Comparison of ENCODE assay signal across 8 cellular contexts in the genomic region with DNA sequence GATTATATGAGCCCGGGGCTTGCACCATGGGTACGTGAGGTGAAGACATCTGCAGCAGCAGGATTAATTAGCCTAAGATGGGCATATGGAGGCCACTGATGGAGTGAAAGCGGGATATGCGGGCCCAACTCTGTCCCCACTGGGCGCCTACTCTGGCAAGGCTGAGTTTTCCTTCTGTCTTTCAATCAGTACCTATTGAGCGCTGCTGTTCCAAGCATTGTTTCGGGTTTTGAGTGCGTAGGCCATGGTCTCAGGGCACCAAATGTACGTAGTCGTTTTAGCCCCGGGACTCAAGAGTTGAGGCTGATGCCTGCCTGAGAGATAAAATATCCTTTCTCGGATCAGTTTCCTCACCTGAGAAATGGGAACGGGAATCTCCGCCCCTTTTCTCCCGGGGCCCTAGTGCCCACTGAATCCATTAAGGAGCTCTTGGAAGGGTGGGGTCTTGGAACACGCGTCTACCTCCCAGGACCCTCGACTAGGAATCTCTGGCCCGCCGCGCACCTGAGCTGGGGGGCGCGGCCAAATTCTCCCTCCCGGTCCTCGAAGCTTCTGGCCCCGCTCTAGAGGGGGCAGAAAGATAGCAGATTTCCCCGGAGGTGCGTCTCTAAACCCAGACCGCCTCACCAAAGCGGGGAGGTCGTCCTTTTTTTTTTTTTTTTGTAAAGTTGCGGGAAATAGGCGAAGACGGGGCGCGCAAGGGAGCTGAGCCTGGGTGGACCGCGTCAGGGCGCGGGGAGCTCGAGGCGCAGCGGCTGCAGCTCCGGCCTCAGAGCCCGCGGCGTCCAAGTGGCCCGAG. TPM values are rescaled to one million over a fixed set of nuclear protein-coding genes. Genes with fewer than 3 reads are reported as not detected.
DNase-seq lines count a peak whose midpoint lies in the region; ATAC-seq, FAIRE-seq and TF ChIP-seq lines count a peak whose summit lies in the region.

No MANE protein-coding gene starts in this region.

- FAIRE-seq in HTR-8/SVneo (lab: Jason Lieb, UNC), result no peak

- H3K9me3 ChIP-seq in SK-N-MC (ENCODE audit: low read depth, low read length), result no peaks in the 10 kb centered on the region

- no peak overlapping the region for H3K9ac ChIP-seq in SK-N-MC (ENCODE audit: insufficient read length)

- intact Hi-C loops in cardiac septum (cut with DNase I), result loop anchor here (1.0 kb wide), 1 partner anchor 9 kb away; no protein-coding TSS in a partner anchor
- intact Hi-C loops in sciatic nerve (cut with DNase I), result no loop called here

- DNase-seq in SK-N-MC (ENCODE audit: low read depth, low spot score) (no peak), cardiac septum (ENCODE audit: low spot score) (peak; percentile 60), sciatic nerve (ENCODE audit: low spot score) (peak; percentile 55), HTR-8/SVneo (ENCODE audit: insufficient read length, low spot score) (no peak)
- DNase-seq in activated effector memory CD4-positive, alpha-beta T cell treated with anti-CD3 and anti-CD28 coated beads, Interleukin-2, amount 50 U/mL, for 16 hours, result no peak

- H3K4me3 ChIP-seq in GM12875 (ENCODE audit: low read depth, low read length), result peak overlapping the region; percentile 92
- peak overlapping the region; percentile 94 for H3K4me3 ChIP-seq in SK-N-MC

- TF ChIP-seq CTCF in GM12875 (IDR thresholded peaks at IDR 0.05; ENCODE audit: borderline replicate concordance, insufficient read depth, low read depth, low read length), result no peak

- no peak overlapping the region for H3K27ac ChIP-seq in SK-N-MC

- no peak for ATAC-seq in sciatic nerve
- no peak for ATAC-seq in GM21825 (IDR thresholded peaks at IDR 0.05; ENCODE audit: unreplicated experiment)
- ATAC-seq in HG03039 (IDR thresholded peaks at IDR 0.05; ENCODE audit: unreplicated experiment), result no peak

- no peaks in the 10 kb centered on the region for H3K36me3 ChIP-seq in SK-N-MC (ENCODE audit: insufficient read depth, low read length)

RNA-seq across cellular contexts. Expression of a gene that starts 0.5 kb away (rescaled TPM):
- total RNA-seq in cardiac septum, result 49.3 TPM
- total RNA-seq in sciatic nerve, result 62.7 TPM

Comparison
In these comparisons a context has a peak if more than half of its experiments do, and no peak if none do; other contexts are left out.
1. DNase-seq: peak in cardiac septum (single experiment) and sciatic nerve (single experiment); none in SK-N-MC (single experiment), activated effector memory CD4-positive, alpha-beta T cell treated with anti-CD3 and anti-CD28 coated beads, Interleukin-2, amount 50 U/mL, for 16 hours (single experiment) and HTR-8/SVneo (single experiment).